1 cellular context compared by ENCODE assay signal in genomic region chr5:150413176-150413901, GRCh38.
TF ChIP-seq lines count a peak whose summit lies in the region.

No MANE protein-coding gene starts in this region.

TF ChIP-seq in liver, 16 proteins besides CTCF, POLR2A, EP300 and RAD21 (continued from another document):
- no peak for TF ChIP-seq REST (IDR thresholded peaks at IDR 0.05)
- TF ChIP-seq NR2F2 (IDR thresholded peaks at IDR 0.05) = no peak
- TF ChIP-seq HNF4A (conservative IDR thresholded peaks at IDR 0.05) = no peak
- TF ChIP-seq JUND (IDR thresholded peaks at IDR 0.05) = no peak
- no peak for TF ChIP-seq GABPA (IDR thresholded peaks at IDR 0.05 in 1 of 2, conservative IDR thresholded peaks at IDR 0.05 in 1 of 2)
